Comparison of ENCODE assay signal across 13 cellular contexts in genomic region chr1:230824571-230825060, GRCh38. TPM values are rescaled to one million over a fixed set of nuclear protein-coding genes. Genes with fewer than 3 reads are reported as not detected.
DNase-seq lines count a peak whose midpoint lies in the region; ATAC-seq, FAIRE-seq and TF ChIP-seq lines count a peak whose summit lies in the region.
"Had no signal": no experiment of that assay in that cellular context is flagged by ENCODE, and none has a peak within 500 bp of the region (broad histone marks: within the 10 kb centered on the region; RNA-seq: fewer than 3 reads in every experiment).

No MANE protein-coding gene starts in this region.

- intact Hi-C loops in right lobe of liver (cut with DNase I) (no loop called here), HepG2 (cut with micrococcal nuclease; ENCODE audit: unreplicated experiment) (no loop called here), left colon (cut with DNase I, micrococcal nuclease) (no loop called here)

- DNase-seq in right lobe of liver (no peak), HepG2 (ENCODE audit: low spot score) (no peak), coronary artery (ENCODE audit: low spot score) (peak; percentile 73), left colon (no peak), foreskin melanocyte (no peak)
- DNase-seq: activated T-cell treated with anti-CD3 and anti-CD28 coated beads, Interleukin-2, amount 50 U/mL, for 1 hour; NCI-H1092; stimulated activated naive CD8-positive, alpha-beta T cell treated with anti-CD3 and anti-CD28 coated beads, Interleukin-15, Interleukin-2, amounts not matched to agents 100 U/mL and 50 U/mL, for 24 hours had no signal

- no peaks in the 10 kb centered on the region for H4K20me1 ChIP-seq in HepG2 (ENCODE audit: insufficient read depth, low read length)

- POLR2A ChIA-PET in HepG2 (lab: Yijun Ruan, JAX): no interaction called here

- 60% methylated on average over 6 of the region's 6 CpGs for WGBS in right lobe of liver (ENCODE audit: insufficient coverage, low coverage, low lambda C conversion rate, missing lambda C conversion rate)
- 71% methylated on average over 6 of the region's 6 CpGs for WGBS in HepG2 (ENCODE audit: low lambda C conversion rate)

- peak in 1 of 4 donors; percentile 9 for ATAC-seq in right lobe of liver
- no peak for ATAC-seq in HepG2
- no peak for ATAC-seq in left colon
- no peak for ATAC-seq in GM19035 (IDR thresholded peaks at IDR 0.05; ENCODE audit: unreplicated experiment)
- ATAC-seq in HG02970 (IDR thresholded peaks at IDR 0.05; ENCODE audit: low FRiP score, unreplicated experiment): no peak
- ATAC-seq: stimulated activated naive CD8-positive, alpha-beta T cell treated with anti-CD3 and anti-CD28 coated beads, Interleukin-15, Interleukin-2, amounts not matched to agents 100 U/mL and 50 U/mL, for 24 hours had no signal

- no TSS peak for BruUV-seq in HepG2 (replicated peaks; lab: Mats Ljungman, UMichigan)

- H3K36me3 ChIP-seq in right lobe of liver (no peaks in the 10 kb centered on the region), HepG2 (replicated peaks in 1 of 2; ENCODE audit: control insufficient read depth in 1 of 2, insufficient read depth in 2 of 2, low read length in 2 of 2) (no peaks in the 10 kb centered on the region)
- H3K36me3 ChIP-seq: cardiac muscle cell had no signal

- TF ChIP-seq CTCF in right lobe of liver (IDR thresholded peaks at IDR 0.05) (no peak), HepG2 (CRISPR knock-in tag; IDR thresholded peaks at IDR 0.05) (no peak), coronary artery (IDR thresholded peaks at IDR 0.05) (no peak), nephron (IDR thresholded peaks at IDR 0.05; ENCODE audit: unreplicated experiment in 3 of 3) (no peak)

- peaks cover 92% of the 10 kb centered on the region for H3K4me1 Mint-ChIP-seq in nephron

- no peaks in the 10 kb centered on the region for H3K27me3 ChIP-seq in right lobe of liver
- peaks cover 0 to 18% of the 10 kb centered on the region in 2 experiments; a peak in 2 of 5 replicates for H3K27me3 ChIP-seq in HepG2 (ENCODE audit: control insufficient read depth in 1 of 2, insufficient read depth in 2 of 2, low read length in 2 of 2)
- H3K27me3 ChIP-seq: cardiac muscle cell had no signal

- H3K9me3 ChIP-seq in right lobe of liver (no peaks in the 10 kb centered on the region), HepG2 (ENCODE audit: low read length) (no peaks in the 10 kb centered on the region)

- no peaks in the 10 kb centered on the region for H3K36me3 Mint-ChIP-seq in nephron (ENCODE audit: low read depth)

- H2AFZ ChIP-seq in HepG2 (ENCODE audit: low read length): no peak overlapping the region

- H3K4me3 ChIP-seq in right lobe of liver (no peak overlapping the region), HepG2 (replicated peaks in 1 of 3; ENCODE audit: insufficient read depth in 1 of 3, low read depth in 2 of 3, low read length in 3 of 3) (no peak overlapping the region), coronary artery (peak overlapping the region; percentile 21)
- H3K4me3 ChIP-seq: cardiac muscle cell had no signal

- H3K4me1 ChIP-seq in right lobe of liver (peaks cover 0 to 13% (median 0%) of the 10 kb centered on the region in 4 donors), HepG2 (ENCODE audit: insufficient read depth, low read length) (no peaks in the 10 kb centered on the region)

- no peak overlapping the region for H3K4me2 ChIP-seq in HepG2 (ENCODE audit: low read depth, low read length)

- TF ChIP-seq RAD21 in HepG2 (CRISPR knock-in tag; IDR thresholded peaks at IDR 0.05): no peak

- TF ChIP-seq EP300 in HepG2 (IDR thresholded peaks at IDR 0.05; ENCODE audit: low read depth in 2 of 2, low read length in 2 of 2): no peak
- TF ChIP-seq EP300 in HepG2 (CRISPR knock-in tag; IDR thresholded peaks at IDR 0.05; ENCODE audit: borderline replicate concordance): no peak

- H3K9me3 Mint-ChIP-seq in nephron: no peaks in the 10 kb centered on the region

- CTCF ChIA-PET in HepG2 (lab: Yijun Ruan, JAX; ENCODE audit: low intra/inter-chr PET ratio, low total read pairs): no interaction called here

- no peak overlapping the region for H3K4me3 Mint-ChIP-seq in nephron

- no peak for FAIRE-seq in HepG2 (lab: Jason Lieb, UNC)
- FAIRE-seq: TTC549 had no signal

- in situ Hi-C loops in HepG2 (cut with HindIII; ENCODE audit: extremely low pct_ligation_motif_present, low pct_unique_long_range_greater_than_20kb): no loop called here

- H3K27ac ChIP-seq in right lobe of liver (peak overlapping the region; percentile 10 to 73 (median 38)), HepG2 (ENCODE audit: extremely low read length, insufficient read depth, low read length) (no peak overlapping the region), coronary artery (peak overlapping the region; percentile 88 to 89)

- peak overlapping the region; percentile 29 to 89 (median 82) for H3K27ac Mint-ChIP-seq in nephron

- no peak overlapping the region for H3K9ac ChIP-seq in HepG2 (ENCODE audit: insufficient read depth, low read depth, low read length)

- peaks cover 4% of the 10 kb centered on the region for H3K27me3 Mint-ChIP-seq in nephron (ENCODE audit: low read depth)

- no peak for TF ChIP-seq POLR2A in right lobe of liver (IDR thresholded peaks at IDR 0.05)
- TF ChIP-seq POLR2A in HepG2 (IDR thresholded peaks at IDR 0.05; ENCODE audit: insufficient read depth in 1 of 2, low read depth in 2 of 2, low read length in 2 of 2): no peak

- no peaks in the 10 kb centered on the region for H3K79me2 ChIP-seq in HepG2 (ENCODE audit: insufficient read depth, low read length)

TF ChIP-seq in HepG2, 621 proteins besides CTCF, POLR2A, EP300 and RAD21 (continues in another document):
- TF ChIP-seq ZFP90 (CRISPR knock-in tag; IDR thresholded peaks at IDR 0.05; ENCODE audit: borderline replicate concordance): no peak
- TF ChIP-seq ZNF496 (CRISPR knock-in tag; IDR thresholded peaks at IDR 0.05; ENCODE audit: insufficient replicate concordance): no peak
- no peak for TF ChIP-seq IKZF1 (IDR thresholded peaks at IDR 0.05)
- no peak for TF ChIP-seq PAF1 (CRISPR knock-in tag; IDR thresholded peaks at IDR 0.05)
- TF ChIP-seq NFYC (CRISPR knock-in tag; IDR thresholded peaks at IDR 0.05): no peak
- TF ChIP-seq ZBTB8A (CRISPR knock-in tag; IDR thresholded peaks at IDR 0.05; ENCODE audit: borderline replicate concordance, low read depth): no peak
- no peak for TF ChIP-seq TRAFD1 (CRISPR knock-in tag; IDR thresholded peaks at IDR 0.05; ENCODE audit: borderline replicate concordance)
- no peak for TF ChIP-seq KDM1A (CRISPR knock-in tag; IDR thresholded peaks at IDR 0.05)
- no peak for TF ChIP-seq ZKSCAN5 (CRISPR knock-in tag; IDR thresholded peaks at IDR 0.05)
- TF ChIP-seq ZNF383 (CRISPR knock-in tag; IDR thresholded peaks at IDR 0.05; ENCODE audit: borderline replicate concordance): no peak
- no peak for TF ChIP-seq TFAP4 (IDR thresholded peaks at IDR 0.05; ENCODE audit: borderline replicate concordance, low read depth)
- TF ChIP-seq SAP130 (CRISPR knock-in tag; IDR thresholded peaks at IDR 0.05; ENCODE audit: low read depth): no peak
- TF ChIP-seq ZNF607 (CRISPR knock-in tag; IDR thresholded peaks at IDR 0.05; ENCODE audit: borderline replicate concordance): no peak
- no peak for TF ChIP-seq RBAK (CRISPR knock-in tag; IDR thresholded peaks at IDR 0.05)

RNA-seq across cellular contexts. Expression of gene C1orf198, which starts 43.7 kb away (rescaled TPM):
- total RNA-seq in right lobe of liver (10 to 100 TPM in 3 of 6 experiments, 1 to 10 TPM in 3; 4.2 to 33.7 (median 17.2) TPM), HepG2 (2016; rRNA removed; fragmentation: Illumina TruSeq; extraction: Trizol) (13.4 and 16.0 TPM in 2 replicates), left colon (10 to 100 TPM; 14.4 to 16.6 TPM)
- 1.5 and 2.5 TPM in 2 replicates for total RNA-seq in HepG2 (2016; cell fraction: cytosol; rRNA removed; fragmentation: Illumina TruSeq; extraction: Trizol; ENCODE audit: low read depth)
- total RNA-seq in HepG2 (2016; cell fraction: insoluble cytoplasmic fraction; rRNA removed; fragmentation: Illumina TruSeq; extraction: Trizol): 13.4 and 14.5 TPM in 2 replicates
- total RNA-seq in HepG2 (2016; cell fraction: membrane; rRNA removed; fragmentation: Illumina TruSeq; extraction: Trizol): 8.6 and 8.8 TPM in 2 replicates
- total RNA-seq in HepG2 (2016; cell fraction: nucleus; rRNA removed; fragmentation: Illumina TruSeq; extraction: Trizol): 8.3 and 9.9 TPM in 2 replicates
- polyA plus RNA-seq in HepG2 (2011; rRNA removed): 12.7 and 13.7 TPM in 2 replicates
- 11.3 and 13.6 TPM in 2 replicates for polyA plus RNA-seq in HepG2 (2011; cell fraction: cytosol; rRNA removed)
- 16.2 and 18.1 TPM in 2 replicates for polyA plus RNA-seq in HepG2 (2011; cell fraction: nucleus; rRNA removed)
- polyA plus RNA-seq in HepG2 (2012): 8.9 and 9.1 TPM in 2 replicates
- polyA plus RNA-seq in HepG2 (2016; cell fraction: cytosol; fragmentation: Illumina TruSeq; extraction: Trizol; ENCODE audit: low read depth): 1.5 and 1.6 TPM in 2 replicates
- 19.1 and 21.4 TPM in 2 replicates for polyA plus RNA-seq in HepG2 (2016; cell fraction: insoluble cytoplasmic fraction; fragmentation: Illumina TruSeq; extraction: Trizol; ENCODE audit: low read depth)
- polyA plus RNA-seq in HepG2 (2016; cell fraction: membrane; fragmentation: Illumina TruSeq; extraction: Trizol; ENCODE audit: low read depth): 6.0 and 6.2 TPM in 2 replicates
- 16.8 and 17.0 TPM in 2 replicates for polyA plus RNA-seq in HepG2 (2016; cell fraction: nucleus; fragmentation: Illumina TruSeq; extraction: Trizol; ENCODE audit: insufficient read depth, low read depth)
- 15.9 and 27.8 TPM in 2 replicates for polyA minus RNA-seq in HepG2 (2011; rRNA and poly(A)+ RNA removed; ENCODE audit: low replicate concordance)
- polyA minus RNA-seq in HepG2 (2011; cell fraction: cytosol; rRNA and poly(A)+ RNA removed): 14.3 and 14.7 TPM in 2 replicates
- 12.6 and 12.7 TPM in 2 replicates for polyA minus RNA-seq in HepG2 (2011; cell fraction: nucleus; rRNA and poly(A)+ RNA removed)
